In genomic region chr11:27363576-27364115, GRCh38 we compare ENCODE assay signal across 8 cellular contexts. TPM values are rescaled to one million over a fixed set of nuclear protein-coding genes. Genes with fewer than 3 reads are reported as not detected.
DNase-seq lines count a peak whose midpoint lies in the region; ATAC-seq and TF ChIP-seq lines count a peak whose summit lies in the region.

No MANE protein-coding gene starts in this region.

- H3K4me1 Mint-ChIP-seq in nephron progenitor cell: peaks cover 62% of the 10 kb centered on the region

- no peaks in the 10 kb centered on the region for H3K9me3 Mint-ChIP-seq in nephron progenitor cell

- peaks cover 7% of the 10 kb centered on the region for H3K27me3 Mint-ChIP-seq in nephron progenitor cell (ENCODE audit: low read depth, poor library complexity)

- peak overlapping the region; percentile 95 for H3K4me2 ChIP-seq in Karpas-422 (ENCODE audit: low read depth, low read length, poor library complexity, severe bottlenecking)

- ATAC-seq in HG03432 (IDR thresholded peaks at IDR 0.05; ENCODE audit: unreplicated experiment) (no peak), HG02973 (IDR thresholded peaks at IDR 0.05; ENCODE audit: unreplicated experiment) (no peak)

- peak overlapping the region; percentile 99 for H2AFZ ChIP-seq in Karpas-422 (ENCODE audit: low read length)

- H3K9me3 ChIP-seq in Karpas-422 (ENCODE audit: low read length): no peaks in the 10 kb centered on the region

- TF ChIP-seq CTCF in C4-2B (conservative IDR thresholded peaks at IDR 0.05) (no peak), coronary artery (IDR thresholded peaks at IDR 0.05) (no peak), nephron progenitor cell (IDR thresholded peaks at IDR 0.05) (no peak)

- DNase-seq in Karpas-422 (no peak), coronary artery (ENCODE audit: low spot score) (no peak), nephron progenitor cell (no peak), T1000 (lab: John Stamatoyannopoulos, UW) (no peak), iPS-NIHi11 (ENCODE audit: low spot score) (no peak)

- no peaks in the 10 kb centered on the region for H4K20me1 ChIP-seq in Karpas-422 (ENCODE audit: insufficient read depth, low read depth, low read length)

- H3K36me3 ChIP-seq in Karpas-422 (ENCODE audit: insufficient read depth, low read length): no peaks in the 10 kb centered on the region

- peak overlapping the region; percentile 90 for H3K27ac Mint-ChIP-seq in nephron progenitor cell

- H3K27ac ChIP-seq in C4-2B (peak overlapping the region; percentile 68), Karpas-422 (ENCODE audit: low read length) (peak overlapping the region; percentile 38; the same call in 1 of the 2 replicates), coronary artery (no peak overlapping the region)

- H3K4me1 ChIP-seq in Karpas-422 (ENCODE audit: low read length): peaks cover 26% of the 10 kb centered on the region

- H3K4me3 ChIP-seq in Karpas-422 (ENCODE audit: low read length) (peak overlapping the region; percentile 94), coronary artery (peak overlapping the region; percentile 77)

- peaks cover 43% of the 10 kb centered on the region for H3K79me2 ChIP-seq in Karpas-422 (ENCODE audit: low read length)

- no peaks in the 10 kb centered on the region for H3K9me2 ChIP-seq in Karpas-422 (replicated peaks; ENCODE audit: insufficient read depth, low read length)

- H3K36me3 Mint-ChIP-seq in nephron progenitor cell (ENCODE audit: low read depth): peaks cover 37% of the 10 kb centered on the region

- peak overlapping the region; percentile 97 for H3K4me3 Mint-ChIP-seq in nephron progenitor cell

- H3K9ac ChIP-seq in Karpas-422 (ENCODE audit: low read length): peak overlapping the region; percentile 93

- no peaks in the 10 kb centered on the region for H3K27me3 ChIP-seq in Karpas-422 (ENCODE audit: low read length)

RNA-seq across cellular contexts. Expression of gene CCDC34, which starts 0.6 kb away (rescaled TPM):
- 10.2 and 11.7 TPM in 2 replicates for total RNA-seq in Karpas-422 (2014; rRNA removed; shearing (Covaris generic); ENCODE audit: low replicate concordance)

Comparison
In these comparisons a context has a peak if more than half of its experiments do, and no peak if none do; other contexts are left out.
1. H3K27ac ChIP-seq: peak in C4-2B (single experiment) and Karpas-422 (single experiment); none in coronary artery (0 of 2).